Comparison of ENCODE assay signal across 17 cellular contexts in genomic region chr6:143857651-143858050, GRCh38. TPM values are rescaled to one million over a fixed set of nuclear protein-coding genes. Genes with fewer than 3 reads are reported as not detected.
DNase-seq lines count a peak whose midpoint lies in the region; ATAC-seq lines count a peak whose summit lies in the region.
"Had no signal": no experiment of that assay in that cellular context is flagged by ENCODE, and none has a peak within 500 bp of the region (broad histone marks: within the 10 kb centered on the region; RNA-seq: fewer than 3 reads in every experiment).

No MANE protein-coding gene starts in this region.

- no peaks in the 10 kb centered on the region for H3K27me3 Mint-ChIP-seq in activated CD4-positive, alpha-beta T cell treated with anti-CD3 and anti-CD28 coated beads for 36 hours
- no peaks in the 10 kb centered on the region for H3K27me3 Mint-ChIP-seq in stimulated activated naive CD8-positive, alpha-beta T cell treated with anti-CD3 and anti-CD28 coated beads, Interleukin-15, amount 100 ng/mL, for 72 hours
- H3K27me3 Mint-ChIP-seq: CD8-positive, alpha-beta memory T cell had no signal

- peaks cover 2% of the 10 kb centered on the region for H3K9me3 Mint-ChIP-seq in activated CD4-positive, alpha-beta T cell treated with anti-CD3 and anti-CD28 coated beads for 36 hours (ENCODE audit: low read depth)
- peaks cover 0 to 7% of the 10 kb centered on the region in 2 donors for H3K9me3 Mint-ChIP-seq in stimulated activated naive CD8-positive, alpha-beta T cell treated with anti-CD3 and anti-CD28 coated beads, Interleukin-15, amount 100 ng/mL, for 72 hours

- POLR2A ChIA-PET in activated CD4-positive, alpha-beta T cell treated with anti-CD3 and anti-CD28 coated beads for 36 hours (lab: Charles Lee), result interaction anchor here (0.5 to 1.2 kb wide), 4 partner anchors 10 to 420 kb away, joined by 3 to 6 read pairs (median 4); partner anchors contain the start of gene LTV1

- H3K27ac Mint-ChIP-seq in activated CD4-positive, alpha-beta T cell treated with anti-CD3 and anti-CD28 coated beads for 36 hours, result peak overlapping the region; percentile 43
- H3K27ac Mint-ChIP-seq in stimulated activated naive CD8-positive, alpha-beta T cell treated with anti-CD3 and anti-CD28 coated beads, Interleukin-15, amount 100 ng/mL, for 72 hours, result no peak overlapping the region
- H3K27ac Mint-ChIP-seq: HFFc6 had no signal

- CTCF ChIA-PET in activated CD4-positive, alpha-beta T cell treated with anti-CD3 and anti-CD28 coated beads for 36 hours (lab: Charles Lee), result no interaction called here

- ATAC-seq in activated CD4-positive, alpha-beta T cell treated with anti-CD3 and anti-CD28 coated beads for 36 hours, result no peak
- ATAC-seq in stimulated activated naive CD8-positive, alpha-beta T cell treated with anti-CD3 and anti-CD28 coated beads, Interleukin-15, Interleukin-2, amounts not matched to agents 100 U/mL and 50 U/mL, for 24 hours, result peak; percentile 86
- ATAC-seq in stimulated activated naive CD8-positive, alpha-beta T cell treated with anti-CD3 and anti-CD28 coated beads, Interleukin-15, amount 100 ng/mL, for 72 hours, result no peak
- no peak for ATAC-seq in HG02623 (IDR thresholded peaks at IDR 0.05; ENCODE audit: unreplicated experiment)
- ATAC-seq: GM12878 had no signal

- peaks cover 17% of the 10 kb centered on the region for H3K4me1 Mint-ChIP-seq in activated CD4-positive, alpha-beta T cell treated with anti-CD3 and anti-CD28 coated beads for 36 hours
- peaks cover 17% of the 10 kb centered on the region for H3K4me1 Mint-ChIP-seq in stimulated activated naive CD8-positive, alpha-beta T cell treated with anti-CD3 and anti-CD28 coated beads, Interleukin-15, amount 100 ng/mL, for 72 hours

- no peak overlapping the region for H3K4me3 Mint-ChIP-seq in activated CD4-positive, alpha-beta T cell treated with anti-CD3 and anti-CD28 coated beads for 36 hours
- H3K4me3 Mint-ChIP-seq in stimulated activated naive CD8-positive, alpha-beta T cell treated with anti-CD3 and anti-CD28 coated beads, Interleukin-15, amount 100 ng/mL, for 72 hours, result no peak overlapping the region
- H3K4me3 Mint-ChIP-seq: CD8-positive, alpha-beta memory T cell; HFFc6 had no signal

- DNase-seq in activated CD4-positive, alpha-beta T cell treated with anti-CD3 and anti-CD28 coated beads for 36 hours, result no peak
- DNase-seq in activated CD4-positive, alpha-beta T cell treated with anti-CD3 and anti-CD28 coated beads, Interleukin-2, amount 50 U/mL, for 4 hours, result no peak
- DNase-seq in stimulated activated naive CD8-positive, alpha-beta T cell treated with anti-CD3 and anti-CD28 coated beads, Interleukin-15, Interleukin-2, amounts not matched to agents 100 U/mL and 50 U/mL, for 24 hours, result no peak
- no peak for DNase-seq in stimulated activated naive CD8-positive, alpha-beta T cell treated with anti-CD3 and anti-CD28 coated beads, Interleukin-15, amount 100 ng/mL, for 72 hours
- DNase-seq in pons (ENCODE audit: low spot score), result peak; percentile 8
- DNase-seq in DMS53 treated with DMSO at 0.1 percent for 48 hours (lab: John Stamatoyannopoulos, UW; ENCODE audit: unreplicated experiment), result no peak
- DNase-seq: 8988T; AML-193; CD8-positive, alpha-beta memory T cell; DMS53; HCEC 1CT; HFFc6 had no signal

- intact Hi-C loops in activated CD4-positive, alpha-beta T cell treated with anti-CD3 and anti-CD28 coated beads for 36 hours (cut with DNase I, micrococcal nuclease), result no loop called here

- H3K36me3 Mint-ChIP-seq in activated CD4-positive, alpha-beta T cell treated with anti-CD3 and anti-CD28 coated beads for 36 hours (ENCODE audit: low read depth), result peaks cover 84% of the 10 kb centered on the region

RNA-seq across cellular contexts. Expression of gene ZC2HC1B, which starts 6.6 kb away (rescaled TPM):
- not detected for total RNA-seq in activated CD4-positive, alpha-beta T cell treated with anti-CD3 and anti-CD28 coated beads for 36 hours
- total RNA-seq: CD8-positive, alpha-beta memory T cell; Daoy; G401; H4; HFFc6 had no signal

RNA-seq across cellular contexts. Expression of gene LTV1, which starts 14.5 kb away (rescaled TPM):
- total RNA-seq in activated CD4-positive, alpha-beta T cell treated with anti-CD3 and anti-CD28 coated beads for 36 hours, result 10 to 100 TPM; 34.3 to 36.3 TPM
